In the genomic region with DNA sequence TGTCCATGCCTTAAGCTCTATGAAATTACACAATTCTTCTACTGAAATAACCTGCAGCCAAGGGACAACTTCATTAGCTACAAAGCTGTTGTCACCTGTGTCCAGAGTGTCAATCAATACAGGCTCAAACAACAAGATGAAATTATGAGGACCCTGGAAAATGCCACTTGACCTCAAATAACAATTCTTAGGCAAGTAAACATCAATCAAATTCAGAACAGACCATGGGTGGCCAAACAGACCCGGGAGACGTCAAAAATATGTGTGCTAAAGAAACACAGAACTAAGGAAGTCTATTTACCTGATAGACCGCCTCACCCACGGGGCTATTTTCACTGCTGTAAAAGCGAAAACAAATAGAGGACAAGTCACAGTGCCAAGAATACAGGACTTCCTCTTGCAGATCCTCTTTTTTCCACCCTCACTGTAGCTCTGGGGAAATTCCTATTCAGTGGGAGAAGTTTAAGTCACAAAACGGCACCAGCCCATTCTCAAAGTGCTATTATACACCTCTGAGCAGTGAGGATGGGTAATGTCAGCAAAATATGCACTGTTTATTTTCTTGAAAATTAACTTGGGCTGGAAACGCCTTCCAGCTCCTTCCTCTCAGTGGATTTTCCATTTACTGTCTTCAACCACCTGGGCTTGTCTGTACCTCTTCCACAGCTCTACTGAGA, we compare ENCODE assay signal across 8 cellular contexts. TPM values are rescaled to one million over a fixed set of nuclear protein-coding genes. Genes with fewer than 3 reads are reported as not detected.
A peak's percentile ranks its signal among the peaks of the same experiment; 100 is the strongest.
DNase-seq lines count a peak whose midpoint lies in the region; ATAC-seq and TF ChIP-seq lines count a peak whose summit lies in the region.

No MANE protein-coding gene starts in this region.

- H3K27me3 ChIP-seq in right cardiac atrium (ENCODE audit: control insufficient read depth, insufficient read depth), result no peaks in the 10 kb centered on the region
- no peaks in the 10 kb centered on the region for H3K27me3 ChIP-seq in suprapubic skin

- H3K4me1 ChIP-seq in right cardiac atrium (ENCODE audit: control insufficient read depth, insufficient read depth, low read length) (peaks cover 4% of the 10 kb centered on the region), suprapubic skin (peaks cover 46% of the 10 kb centered on the region)

- WGBS in right cardiac atrium, result 34% methylated on average over 7 of the region's 7 CpGs
- WGBS in suprapubic skin, result 16% methylated on average over 7 of the region's 7 CpGs

- no peak for DNase-seq in activated T-cell treated with anti-CD3 and anti-CD28 coated beads, Interleukin-2, amount 50 U/mL, for 24 hours
- DNase-seq in activated T-cell treated with anti-CD3 and anti-CD28 coated beads, Interleukin-2, amount 50 U/mL, for 1 hour, result no peak
- no peak for DNase-seq in T-helper 2 cell treated with Interferon-gamma antibody and Interleukin-4, amounts not matched to agents 5 μg/mL and 100 μg/mL, for 36 hours (ENCODE audit: low spot score)
- DNase-seq in right cardiac atrium (peak in 2 of 3 donors; percentile 13 to 41), suprapubic skin (ENCODE audit: low spot score in 2 of 2) (no peak), midbrain (lab: John Stamatoyannopoulos, UW) (no peak)

- H3K4me3 ChIP-seq in right cardiac atrium (ENCODE audit: low read length) (no peak overlapping the region), suprapubic skin (peak overlapping the region; percentile 25)

- TF ChIP-seq EP300 in suprapubic skin (IDR thresholded peaks at IDR 0.05), result no peak

- peak overlapping the region; percentile 91 for H3K4me3 Mint-ChIP-seq in activated T-cell treated with anti-CD3 and anti-CD28 coated beads, Interleukin-2, amount 50 U/mL, for 24 hours
- H3K4me3 Mint-ChIP-seq in T-helper 2 cell treated with Interferon-gamma antibody and Interleukin-4, amounts not matched to agents 5 μg/mL and 100 μg/mL, for 36 hours, result peak overlapping the region; percentile 94

- H3K36me3 Mint-ChIP-seq in activated T-cell treated with anti-CD3 and anti-CD28 coated beads, Interleukin-2, amount 50 U/mL, for 24 hours (ENCODE audit: low read depth), result peaks cover 41% of the 10 kb centered on the region
- peaks cover 25% of the 10 kb centered on the region for H3K36me3 Mint-ChIP-seq in T-helper 2 cell treated with Interferon-gamma antibody and Interleukin-4, amounts not matched to agents 5 μg/mL and 100 μg/mL, for 36 hours (ENCODE audit: low read depth)

- no peaks in the 10 kb centered on the region for H3K27me3 Mint-ChIP-seq in activated T-cell treated with anti-CD3 and anti-CD28 coated beads, Interleukin-2, amount 50 U/mL, for 24 hours
- peaks cover 5% of the 10 kb centered on the region for H3K27me3 Mint-ChIP-seq in T-helper 2 cell treated with Interferon-gamma antibody and Interleukin-4, amounts not matched to agents 5 μg/mL and 100 μg/mL, for 36 hours (ENCODE audit: low read depth)

- TF ChIP-seq POLR2A in suprapubic skin (IDR thresholded peaks at IDR 0.05), result no peak

- peak overlapping the region; percentile 91 for H3K27ac Mint-ChIP-seq in activated T-cell treated with anti-CD3 and anti-CD28 coated beads, Interleukin-2, amount 50 U/mL, for 24 hours
- H3K27ac Mint-ChIP-seq in T-helper 2 cell treated with Interferon-gamma antibody and Interleukin-4, amounts not matched to agents 5 μg/mL and 100 μg/mL, for 36 hours, result peak overlapping the region; percentile 93

- ATAC-seq in right cardiac atrium, result peak in 1 of 2 donors; percentile 10
- ATAC-seq in GM19395 (IDR thresholded peaks at IDR 0.05; ENCODE audit: unreplicated experiment), result no peak
- ATAC-seq in GM18870 (IDR thresholded peaks at IDR 0.05; ENCODE audit: unreplicated experiment), result no peak

- H3K36me3 ChIP-seq in suprapubic skin, result no peaks in the 10 kb centered on the region

- H3K9me3 ChIP-seq in right cardiac atrium (ENCODE audit: control insufficient read depth, low read length) (no peaks in the 10 kb centered on the region), suprapubic skin (no peaks in the 10 kb centered on the region)

- no peaks in the 10 kb centered on the region for H3K9me3 Mint-ChIP-seq in activated T-cell treated with anti-CD3 and anti-CD28 coated beads, Interleukin-2, amount 50 U/mL, for 24 hours
- H3K9me3 Mint-ChIP-seq in T-helper 2 cell treated with Interferon-gamma antibody and Interleukin-4, amounts not matched to agents 5 μg/mL and 100 μg/mL, for 36 hours, result no peaks in the 10 kb centered on the region

- peaks cover 65% of the 10 kb centered on the region for H3K4me1 Mint-ChIP-seq in activated T-cell treated with anti-CD3 and anti-CD28 coated beads, Interleukin-2, amount 50 U/mL, for 24 hours (ENCODE audit: low read depth)
- H3K4me1 Mint-ChIP-seq in T-helper 2 cell treated with Interferon-gamma antibody and Interleukin-4, amounts not matched to agents 5 μg/mL and 100 μg/mL, for 36 hours (ENCODE audit: low read depth), result peaks cover 59% of the 10 kb centered on the region

- intact Hi-C loops in right cardiac atrium (cut with DNase I), result loop anchor here in 1 of 4 donors (10.0 kb wide), 1 partner anchor 61 kb away; no protein-coding TSS in a partner anchor

- no peak for TF ChIP-seq CTCF in suprapubic skin (IDR thresholded peaks at IDR 0.05)

- no peak overlapping the region for H3K27ac ChIP-seq in right cardiac atrium (ENCODE audit: low read length)
- peak overlapping the region; percentile 66 for H3K27ac ChIP-seq in suprapubic skin

RNA-seq across cellular contexts. Expression of gene LITAF, which starts 2.7 kb away (rescaled TPM):
- total RNA-seq in right cardiac atrium (10 to 100 TPM; 54.0 to 76.5 (median 65.3) TPM), suprapubic skin (10 to 100 TPM; 48.8 to 82.2 (median 72.8) TPM)
- 25.7 TPM for polyA plus RNA-seq in right cardiac atrium

Comparison
In these comparisons a context has a peak if more than half of its experiments do, and no peak if none do; other contexts are left out.
1. DNase-seq: peak in right cardiac atrium (2 of 3); none in activated T-cell treated with anti-CD3 and anti-CD28 coated beads, Interleukin-2, amount 50 U/mL, for 24 hours (single experiment), activated T-cell treated with anti-CD3 and anti-CD28 coated beads, Interleukin-2, amount 50 U/mL, for 1 hour (single experiment), T-helper 2 cell treated with Interferon-gamma antibody and Interleukin-4, amounts not matched to agents 5 μg/mL and 100 μg/mL, for 36 hours (single experiment), suprapubic skin (0 of 2) and midbrain (single experiment).